ENCODE assay signal across 8 cellular contexts in genomic region chr20:49482621-49483017, GRCh38.
A peak's percentile ranks its signal among the peaks of the same experiment; 100 is the strongest.
DNase-seq lines count a peak whose midpoint lies in the region; ATAC-seq, FAIRE-seq and TF ChIP-seq lines count a peak whose summit lies in the region.

Gene KCNB1 (minus strand): TSS chr20:49482668. CDS start chr20:49482480, 188 bp downstream.

- peaks cover 32% of the 10 kb centered on the region for H3K36me3 ChIP-seq in WERI-Rb-1

- DNase-seq in H54 (ENCODE audit: insufficient read length, low spot score) (peak; percentile 46), WERI-Rb-1 (peak; percentile 89), kidney glomerular epithelial cell (lab: John Stamatoyannopoulos, UW) (peak; percentile 3), DMS53 treated with DMSO at 0.1 percent for 48 hours (lab: John Stamatoyannopoulos, UW; ENCODE audit: unreplicated experiment) (no peak), NCI-H2227 (lab: John Stamatoyannopoulos, UW; ENCODE audit: unreplicated experiment) (no peak)
- DNase-seq in central memory CD4-positive, alpha-beta T cell = peak; percentile 12
- DNase-seq in stimulated activated CD4-positive, alpha-beta T cell treated with anti-CD3 and anti-CD28 coated beads, Interleukin-2, amount 100 ng/mL, for 48 hours = peak; percentile 33 to 41

- H3K9me3 ChIP-seq in WERI-Rb-1 (ENCODE audit: severe bottlenecking) = peaks cover 2% of the 10 kb centered on the region

- no peak for FAIRE-seq in H54 (lab: Jason Lieb, UNC)

- TF ChIP-seq CTCF in WERI-Rb-1 (IDR thresholded peaks at IDR 0.05; ENCODE audit: low read depth, low read length) = peak; percentile 70

- peak within 1 kb of the TSS; percentile 70 for H3K4me3 ChIP-seq in WERI-Rb-1 (ENCODE audit: low read depth, low read length)

- no peak for ATAC-seq in GM21723 (IDR thresholded peaks at IDR 0.05; ENCODE audit: unreplicated experiment)

- TF ChIP-seq POLR2A in H54 (IDR thresholded peaks at IDR 0.05; ENCODE audit: low read depth, low read length) = no peak

- peak within 1 kb of the TSS; percentile 87 for H3K27ac ChIP-seq in WERI-Rb-1

- no peaks in the 10 kb centered on the region for H3K27me3 ChIP-seq in WERI-Rb-1 (ENCODE audit: insufficient read depth, low read depth, severe bottlenecking)

Comparison
In these comparisons a context has a peak if more than half of its experiments do, and no peak if none do; other contexts are left out.
1. DNase-seq: peak in H54 (single experiment), WERI-Rb-1 (single experiment), central memory CD4-positive, alpha-beta T cell (single experiment), kidney glomerular epithelial cell (single experiment) and stimulated activated CD4-positive, alpha-beta T cell treated with anti-CD3 and anti-CD28 coated beads, Interleukin-2, amount 100 ng/mL, for 48 hours (2 of 2); none in DMS53 treated with DMSO at 0.1 percent for 48 hours (single experiment) and NCI-H2227 (single experiment).